ENCODE assay signal across 30 cellular contexts in genomic region chr16:88853336-88853941, GRCh38. TPM values are rescaled to one million over a fixed set of nuclear protein-coding genes. Genes with fewer than 3 reads are reported as not detected.
DNase-seq lines count a peak whose midpoint lies in the region; TF ChIP-seq lines count a peak whose summit lies in the region.
"Had no signal": no experiment of that assay in that cellular context is flagged by ENCODE, and none has a peak within 500 bp of the region (broad histone marks: within the 10 kb centered on the region; RNA-seq: fewer than 3 reads in every experiment).

No MANE protein-coding gene starts in this region.

- H3K4me1 Mint-ChIP-seq in CD14-positive monocyte, result peaks cover 50% of the 10 kb centered on the region
- H3K4me1 Mint-ChIP-seq in dendritic cell treated with granulocyte-macrophage colony-stimulating factor and Interleukin-4, amounts not matched to agents 40 ng/mL and 50 ng/mL, for 4 days (ENCODE audit: low read depth), result peaks cover 56% of the 10 kb centered on the region
- H3K4me1 Mint-ChIP-seq in CD4-positive, alpha-beta memory T cell, result peaks cover 15 to 33% (median 23%) of the 10 kb centered on the region in 4 donors

- peaks cover 0 to 2% (median 0%) of the 10 kb centered on the region in 3 donors for H3K27me3 Mint-ChIP-seq in CD14-positive monocyte (ENCODE audit: low read depth in 3 of 3)
- H3K27me3 Mint-ChIP-seq in dendritic cell treated with granulocyte-macrophage colony-stimulating factor and Interleukin-4, amounts not matched to agents 40 ng/mL and 50 ng/mL, for 4 days, result no peaks in the 10 kb centered on the region
- H3K27me3 Mint-ChIP-seq in CD4-positive, alpha-beta memory T cell, result peaks cover 0 to 2% of the 10 kb centered on the region in 2 donors
- H3K27me3 Mint-ChIP-seq: central memory CD8-positive, alpha-beta T cell; naive thymus-derived CD8-positive, alpha-beta T cell; stimulated activated naive CD8-positive, alpha-beta T cell treated with anti-CD3 and anti-CD28 coated beads, Interleukin-15, amount 100 ng/mL, for 72 hours had no signal

- peaks cover 0 to 2% (median 0%) of the 10 kb centered on the region in 7 donors for H3K9me3 Mint-ChIP-seq in CD14-positive monocyte
- no peaks in the 10 kb centered on the region for H3K9me3 Mint-ChIP-seq in dendritic cell treated with granulocyte-macrophage colony-stimulating factor and Interleukin-4, amounts not matched to agents 40 ng/mL and 50 ng/mL, for 4 days
- peaks cover 0 to 2% (median 0%) of the 10 kb centered on the region in 8 donors for H3K9me3 Mint-ChIP-seq in CD4-positive, alpha-beta memory T cell
- H3K9me3 Mint-ChIP-seq: CD8-positive, alpha-beta T cell; central memory CD8-positive, alpha-beta T cell; naive thymus-derived CD8-positive, alpha-beta T cell; stimulated activated naive CD8-positive, alpha-beta T cell treated with anti-CD3 and anti-CD28 coated beads, Interleukin-15, amount 100 ng/mL, for 72 hours had no signal

- H3K36me3 Mint-ChIP-seq in CD14-positive monocyte, result peaks cover 20 to 38% of the 10 kb centered on the region in 2 donors
- H3K36me3 Mint-ChIP-seq in dendritic cell treated with granulocyte-macrophage colony-stimulating factor and Interleukin-4, amounts not matched to agents 40 ng/mL and 50 ng/mL, for 4 days (ENCODE audit: low read depth), result peaks cover 58% of the 10 kb centered on the region
- H3K36me3 Mint-ChIP-seq in CD4-positive, alpha-beta memory T cell, result peaks cover 0 to 11% of the 10 kb centered on the region in 2 donors

- intact Hi-C loops in CD14-positive monocyte (cut with micrococcal nuclease) (loop anchor here (10.0 kb wide), 2 partner anchors 361 to 651 kb away; partner anchors contain the start of genes SPG7 (in 1 of the 2) and ZNF778 (in 1 of the 2)), spleen (cut with DNase I; ENCODE audit: low total_unique reads) (no loop called here)
- intact Hi-C loops in dendritic cell treated with granulocyte-macrophage colony-stimulating factor and Interleukin-4, amounts not matched to agents 40 ng/mL and 50 ng/mL, for 4 days (cut with micrococcal nuclease), result no loop called here
- intact Hi-C loops in CD4-positive, alpha-beta memory T cell (cut with micrococcal nuclease), result no loop called here

- H3K4me3 ChIP-seq in NB4 (ENCODE audit: low read depth, low read length) (no peak overlapping the region), spleen (peak overlapping the region in 1 of 8 donors; percentile 93)
- no peak overlapping the region for H3K4me3 ChIP-seq in CD4-positive, alpha-beta memory T cell (ENCODE audit: low read length in 2 of 2)
- H3K4me3 ChIP-seq: dorsolateral prefrontal cortex, SK-N-MC had no signal

- TF ChIP-seq CTCF in CD14-positive monocyte (IDR thresholded peaks at IDR 0.05) (no peak), NB4 (IDR thresholded peaks at IDR 0.05; ENCODE audit: low read depth, low read length) (no peak), spleen (IDR thresholded peaks at IDR 0.05 in 8 of 11, conservative IDR thresholded peaks at IDR 0.05 in 3 of 11) (no peak)

- peak overlapping the region; percentile 63 to 96 (median 76) for H3K27ac Mint-ChIP-seq in CD14-positive monocyte
- H3K27ac Mint-ChIP-seq in dendritic cell treated with granulocyte-macrophage colony-stimulating factor and Interleukin-4, amounts not matched to agents 40 ng/mL and 50 ng/mL, for 4 days, result peak overlapping the region; percentile 69
- H3K27ac Mint-ChIP-seq in CD4-positive, alpha-beta memory T cell, result no peak overlapping the region
- H3K27ac Mint-ChIP-seq: CD8-positive, alpha-beta T cell had no signal

- POLR2A ChIA-PET in CD4-positive, alpha-beta memory T cell (lab: Charles Lee; ENCODE audit: partially characterized antibody), result interaction anchor here (0.7 to 1.5 kb wide), 5 partner anchors 39 to 314 kb away, joined by 3 to 5 read pairs (median 3); partner anchors contain the start of gene APRT

- peaks cover 0 to 49% (median 13%) of the 10 kb centered on the region in 6 donors for H3K36me3 ChIP-seq in spleen
- no peaks in the 10 kb centered on the region for H3K36me3 ChIP-seq in CD4-positive, alpha-beta memory T cell (ENCODE audit: insufficient read depth, low read length)

- peak overlapping the region; percentile 37 to 65 for H3K4me3 Mint-ChIP-seq in CD14-positive monocyte
- H3K4me3 Mint-ChIP-seq in dendritic cell treated with granulocyte-macrophage colony-stimulating factor and Interleukin-4, amounts not matched to agents 40 ng/mL and 50 ng/mL, for 4 days, result peak overlapping the region; percentile 2
- no peak overlapping the region for H3K4me3 Mint-ChIP-seq in CD4-positive, alpha-beta memory T cell
- H3K4me3 Mint-ChIP-seq: CD8-positive, alpha-beta T cell; central memory CD8-positive, alpha-beta T cell; H9; naive thymus-derived CD8-positive, alpha-beta T cell; stimulated activated naive CD8-positive, alpha-beta T cell treated with anti-CD3 and anti-CD28 coated beads, Interleukin-15, amount 100 ng/mL, for 72 hours had no signal

- H3K27me3 ChIP-seq in spleen (replicated peaks in 1 of 7), result no peaks in the 10 kb centered on the region
- no peaks in the 10 kb centered on the region for H3K27me3 ChIP-seq in CD4-positive, alpha-beta memory T cell (ENCODE audit: insufficient read depth, low read length)
- H3K27me3 ChIP-seq: dorsolateral prefrontal cortex had no signal

- H3K27ac ChIP-seq in spleen, result peak overlapping the region in 6 of 8 donors; percentile 25 to 94 (median 82)
- H3K27ac ChIP-seq in CD4-positive, alpha-beta memory T cell (ENCODE audit: low read depth, low read length), result no peak overlapping the region
- H3K27ac ChIP-seq: dorsolateral prefrontal cortex, SK-N-MC, VCaP had no signal

- TF ChIP-seq POLR2A in NB4 (IDR thresholded peaks at IDR 0.05; ENCODE audit: extremely low read depth, insufficient read length) (no peak), spleen (IDR thresholded peaks at IDR 0.05) (no peak)

- no peaks in the 10 kb centered on the region for H3K9me3 ChIP-seq in spleen
- H3K9me3 ChIP-seq in CD4-positive, alpha-beta memory T cell (ENCODE audit: control insufficient read depth in 1 of 2, low read length in 2 of 2), result no peaks in the 10 kb centered on the region

- peaks cover 25 to 54% (median 46%) of the 10 kb centered on the region in 6 donors for H3K4me1 ChIP-seq in spleen
- peaks cover 24% of the 10 kb centered on the region for H3K4me1 ChIP-seq in CD4-positive, alpha-beta memory T cell (ENCODE audit: insufficient read depth, low read length)

- peak; percentile 74 for DNase-seq in CD14-positive monocyte (ENCODE audit: low spot score)
- DNase-seq in NB4 (ENCODE audit: low read depth), result peak; percentile 77
- DNase-seq in spleen, result peak; percentile 85
- DNase-seq in activated CD4-positive, alpha-beta T cell treated with anti-CD3 and anti-CD28 coated beads, Interleukin-2, amount 50 U/mL, for 1 hour, result no peak
- no peak for DNase-seq in glomerular visceral epithelial cell (ENCODE audit: extremely low spot score)
- no peak for DNase-seq in CD4-positive, alpha-beta memory T cell
- DNase-seq: activated CD4-positive, alpha-beta T cell treated with anti-CD3 and anti-CD28 coated beads for 48 hours; activated T-cell treated with anti-CD3 and anti-CD28 coated beads, Interleukin-2, amount 50 U/mL, for 48 hours; CD8-positive, alpha-beta T cell; dorsolateral prefrontal cortex; H9; KBM-7; naive thymus-derived CD8-positive, alpha-beta T cell; NCI-H1436 treated with DMSO at 0.1 percent for 48 hours; NCI-H2107; NCI-H774; stimulated activated CD8-positive, alpha-beta memory T cell treated with anti-CD3 and anti-CD28 coated beads, Interleukin-4, amount 100 ng/mL, for 48 hours; stimulated activated naive CD8-positive, alpha-beta T cell treated with anti-CD3 and anti-CD28 coated beads, Interleukin-15, amount 100 ng/mL, for 72 hours; T-helper 2 cell had no signal

- WGBS in spleen, 5 donors, result 49 to 75% (median 67%) methylated on average over 11 to 17 of the region's 17 CpGs

- CTCF ChIA-PET in CD4-positive, alpha-beta memory T cell (lab: Charles Lee; ENCODE audit: partially characterized antibody), result interaction anchor here (1.3 to 2.0 kb wide), 2 partner anchors 12 to 116 kb away, joined by 3 to 5 read pairs; no protein-coding TSS in a partner anchor

RNA-seq across cellular contexts. Expression of gene GALNS, which starts 3.3 kb away (rescaled TPM):
- polyA plus RNA-seq in CD14-positive monocyte, result 10 to 100 TPM; 20.2 to 32.2 TPM
- 10 to 100 TPM; 37.6 to 71.6 (median 53.4) TPM for total RNA-seq in spleen
- polyA plus RNA-seq in spleen, result 10 to 100 TPM in 2 of 3 donors, 1 to 10 TPM in 1; 9.7 to 19.5 (median 11.1) TPM
- 10 to 100 TPM; 58.8 to 65.7 TPM for total RNA-seq in CD4-positive, alpha-beta memory T cell
- polyA plus RNA-seq in CD4-positive, alpha-beta memory T cell, result 1 to 10 TPM; 5.6 to 8.7 TPM

RNA-seq across cellular contexts. Expression of gene TRAPPC2L, which starts 3.5 kb away (rescaled TPM):
- polyA plus RNA-seq in CD14-positive monocyte, result 10 to 100 TPM; 82.4 to 89.3 TPM
- 10 to 100 TPM; 28.9 to 44.1 (median 38.6) TPM for total RNA-seq in spleen
- polyA plus RNA-seq in spleen, result 10 to 100 TPM; 55.0 to 87.5 (median 74.2) TPM
- 10 to 100 TPM; 66.6 to 67.1 TPM for total RNA-seq in CD4-positive, alpha-beta memory T cell
- polyA plus RNA-seq in CD4-positive, alpha-beta memory T cell, result 100 to 1,000 TPM; 104 to 105 TPM

RNA-seq across cellular contexts. Expression of gene PABPN1L, which starts 13.0 kb away (rescaled TPM):
- polyA plus RNA-seq in CD14-positive monocyte (not detected), spleen (under 1 TPM; 0.26 to 0.67 (median 0.29) TPM)
- total RNA-seq in spleen, result 1 to 10 TPM in 1 of 7 donors, under 1 TPM in 2, not detected in 4; 0.72 to 1.3 (median 0.85) TPM
- total RNA-seq in CD4-positive, alpha-beta memory T cell, result not detected
- polyA plus RNA-seq in CD4-positive, alpha-beta memory T cell, result not detected
- total RNA-seq: CD8-positive, alpha-beta T cell; fibroblast of lung; G401; H9; HT-29; MCF 10A; naive thymus-derived CD8-positive, alpha-beta T cell; omental fat pad; pulmonary artery endothelial cell; skeletal muscle tissue had no signal
- polyA plus RNA-seq: fibroblast of lung; naive thymus-derived CD8-positive, alpha-beta T cell had no signal

RNA-seq across cellular contexts. Expression of gene APRT, which starts 41.7 kb away (rescaled TPM):
- polyA plus RNA-seq in CD14-positive monocyte (100 to 1,000 TPM; 233 to 307 TPM), spleen (100 to 1,000 TPM; 187 to 259 (median 225) TPM)
- total RNA-seq in spleen, result 100 to 1,000 TPM in 3 of 7 donors, 10 to 100 TPM in 4; 84.1 to 112 (median 96.8) TPM
- 100 to 1,000 TPM; 171 to 175 TPM for total RNA-seq in CD4-positive, alpha-beta memory T cell
- 100 to 1,000 TPM; 569 to 624 TPM for polyA plus RNA-seq in CD4-positive, alpha-beta memory T cell

RNA-seq across cellular contexts. Expression of gene CDT1, which starts 49.9 kb away (rescaled TPM):
- polyA plus RNA-seq in CD14-positive monocyte (under 1 TPM; 0.07 to 0.24 TPM), spleen (1 to 10 TPM in 2 of 3 donors, under 1 TPM in 1; 1.00 to 3.9 (median 2.5) TPM)
- 10 to 100 TPM in 2 of 7 donors, 1 to 10 TPM in 5; 1.5 to 17.2 (median 5.3) TPM for total RNA-seq in spleen
- under 1 TPM; 0.17 TPM for total RNA-seq in CD4-positive, alpha-beta memory T cell
- under 1 TPM; 0.19 to 0.26 TPM for polyA plus RNA-seq in CD4-positive, alpha-beta memory T cell

Comparison
In these comparisons a context has a peak if more than half of its experiments do, and no peak if none do; other contexts are left out.
1. DNase-seq: peak in CD14-positive monocyte (single experiment), NB4 (single experiment) and spleen (single experiment); none in activated CD4-positive, alpha-beta T cell treated with anti-CD3 and anti-CD28 coated beads, Interleukin-2, amount 50 U/mL, for 1 hour (single experiment), glomerular visceral epithelial cell (single experiment) and CD4-positive, alpha-beta memory T cell (0 of 5).
2. H3K27ac Mint-ChIP-seq: peak in CD14-positive monocyte (7 of 7) and dendritic cell treated with granulocyte-macrophage colony-stimulating factor and Interleukin-4, amounts not matched to agents 40 ng/mL and 50 ng/mL, for 4 days (single experiment); none in CD4-positive, alpha-beta memory T cell (0 of 7).
3. H3K4me3 Mint-ChIP-seq: peak in CD14-positive monocyte (2 of 2) and dendritic cell treated with granulocyte-macrophage colony-stimulating factor and Interleukin-4, amounts not matched to agents 40 ng/mL and 50 ng/mL, for 4 days (single experiment); none in CD4-positive, alpha-beta memory T cell (0 of 8).
4. intact Hi-C loops: an anchor here in CD14-positive monocyte (10.0 kb wide); none called in dendritic cell treated with granulocyte-macrophage colony-stimulating factor and Interleukin-4, amounts not matched to agents 40 ng/mL and 50 ng/mL, for 4 days, spleen and CD4-positive, alpha-beta memory T cell.